In the genomic region with DNA sequence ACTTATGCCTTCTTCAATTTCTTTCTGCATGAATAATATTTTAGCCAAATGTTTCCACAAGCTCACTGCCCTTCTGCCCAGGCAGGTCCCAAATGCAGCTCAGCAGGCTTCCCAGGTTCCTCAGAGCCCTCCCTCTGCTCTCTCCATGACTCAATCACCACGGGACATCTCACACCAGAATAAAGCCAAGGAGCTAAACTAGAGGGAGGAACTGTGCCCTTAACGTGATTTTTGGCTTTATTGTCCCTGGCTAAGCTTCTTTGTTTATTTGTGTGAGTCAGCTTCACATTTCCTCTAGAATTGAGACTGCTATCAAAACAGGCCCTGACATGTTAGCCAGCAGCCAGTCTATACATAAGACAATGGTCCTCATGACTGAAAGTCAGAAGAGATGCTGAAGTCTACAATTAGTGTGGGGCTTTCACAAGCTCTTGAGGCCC, we compare ENCODE assay signal across 10 cellular contexts.
DNase-seq lines count a peak whose midpoint lies in the region; ATAC-seq, FAIRE-seq and TF ChIP-seq lines count a peak whose summit lies in the region.
"Had no signal": no experiment of that assay in that cellular context is flagged by ENCODE, and none has a peak within 500 bp of the region (broad histone marks: within the 10 kb centered on the region; RNA-seq: fewer than 3 reads in every experiment).

No MANE protein-coding gene starts in this region.

- no peak overlapping the region for H3K4me3 ChIP-seq in BJ (ENCODE audit: low read depth, low read length)
- H3K4me3 ChIP-seq in upper lobe of right lung, result no peak overlapping the region

- TF ChIP-seq CTCF in BJ (IDR thresholded peaks at IDR 0.05; ENCODE audit: insufficient read depth, low read depth, low read length), result no peak
- TF ChIP-seq CTCF in upper lobe of right lung (IDR thresholded peaks at IDR 0.05), result no peak

- intact Hi-C loops in upper lobe of right lung (cut with DNase I), result no loop called here

- no peaks in the 10 kb centered on the region for H3K36me3 ChIP-seq in BJ (ENCODE audit: control insufficient read depth, insufficient read depth, low read length)
- no peaks in the 10 kb centered on the region for H3K36me3 ChIP-seq in upper lobe of right lung

- no peak overlapping the region for H3K27ac ChIP-seq in upper lobe of right lung

- CTCF ChIA-PET in BJ (lab: Yijun Ruan, JAX), result no interaction called here

- no peak for TF ChIP-seq POLR2A in H54 (IDR thresholded peaks at IDR 0.05; ENCODE audit: low read depth, low read length)

- no peaks in the 10 kb centered on the region for H3K4me1 ChIP-seq in upper lobe of right lung

- FAIRE-seq in H54 (lab: Jason Lieb, UNC), result peak; percentile 89
- no peak for FAIRE-seq in frontal cortex (lab: Jason Lieb, UNC)
- FAIRE-seq: G401.6 had no signal

- ATAC-seq in GM19395 (IDR thresholded peaks at IDR 0.05; ENCODE audit: unreplicated experiment) (no peak), upper lobe of right lung (no peak)
- ATAC-seq: naive thymus-derived CD8-positive, alpha-beta T cell had no signal

- H3K9me3 ChIP-seq in upper lobe of right lung, result no peaks in the 10 kb centered on the region

- DNase-seq in BJ (ENCODE audit: low read depth) (peak; percentile 73), H54 (ENCODE audit: insufficient read length, low spot score) (peak; percentile 33), NCI-H2196 treated with DMSO at 0.1 percent for 48 hours (lab: John Stamatoyannopoulos, UW; ENCODE audit: unreplicated experiment) (peak; percentile 29), foreskin melanocyte (peak; percentile 94), DMS114 treated with DMSO at 0.1 percent for 48 hours (lab: John Stamatoyannopoulos, UW; ENCODE audit: unreplicated experiment) (no peak), frontal cortex (ENCODE audit: low spot score in 2 of 2) (no peak), upper lobe of right lung (no peak)
- DNase-seq: naive thymus-derived CD8-positive, alpha-beta T cell had no signal

- no peaks in the 10 kb centered on the region for H3K27me3 ChIP-seq in BJ (ENCODE audit: control insufficient read depth, insufficient read depth, low read length)
- H3K27me3 ChIP-seq in upper lobe of right lung, result no peaks in the 10 kb centered on the region

- POLR2A ChIA-PET in BJ (lab: Charles Lee), result interaction anchor here (0.6 kb wide), 1 partner anchor 606 kb away, joined by 9 read pairs; no protein-coding TSS in a partner anchor

Comparison
In these comparisons a context has a peak if more than half of its experiments do, and no peak if none do; other contexts are left out.
1. DNase-seq: peak in BJ (single experiment), H54 (single experiment), NCI-H2196 treated with DMSO at 0.1 percent for 48 hours (single experiment) and foreskin melanocyte (single experiment); none in DMS114 treated with DMSO at 0.1 percent for 48 hours (single experiment), frontal cortex (0 of 2) and upper lobe of right lung (single experiment).